Comparison of ENCODE assay signal across 11 cellular contexts in the genomic region with DNA sequence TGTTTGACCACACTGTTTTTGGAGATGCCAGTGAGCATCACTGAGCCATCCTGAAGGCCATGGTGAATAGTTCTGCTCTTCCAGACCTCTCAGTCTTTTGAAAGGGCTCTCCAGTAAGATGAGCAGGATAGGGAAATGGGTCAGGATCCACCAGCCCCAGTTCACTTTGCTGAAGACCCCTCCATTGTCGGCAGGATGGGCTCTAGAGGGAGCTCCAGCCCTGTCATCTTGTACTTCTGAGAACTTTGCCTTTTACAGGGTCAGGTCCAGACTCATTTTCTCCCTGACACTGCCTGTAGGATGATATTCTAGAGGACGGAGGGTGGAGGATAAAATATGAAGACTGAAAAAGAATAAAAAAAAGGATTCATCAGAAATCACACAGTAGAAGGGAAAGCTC.
DNase-seq lines count a peak whose midpoint lies in the region; ATAC-seq and TF ChIP-seq lines count a peak whose summit lies in the region.
"Had no signal": no experiment of that assay in that cellular context is flagged by ENCODE, and none has a peak within 500 bp of the region (broad histone marks: within the 10 kb centered on the region; RNA-seq: fewer than 3 reads in every experiment).

No MANE protein-coding gene starts in this region.

- no peak for ATAC-seq in GM19467 (IDR thresholded peaks at IDR 0.05; ENCODE audit: unreplicated experiment)

- no peak overlapping the region for H3K27ac Mint-ChIP-seq in nephron
- H3K27ac Mint-ChIP-seq: dendritic cell treated with granulocyte-macrophage colony-stimulating factor and Interleukin-4, amounts not matched to agents 40 ng/mL and 50 ng/mL, for 4 days had no signal

- H3K9me3 Mint-ChIP-seq in nephron, result no peaks in the 10 kb centered on the region
- H3K9me3 Mint-ChIP-seq: dendritic cell treated with granulocyte-macrophage colony-stimulating factor and Interleukin-4, amounts not matched to agents 40 ng/mL and 50 ng/mL, for 4 days had no signal

- H3K4me3 Mint-ChIP-seq in nephron, result no peak overlapping the region
- H3K4me3 Mint-ChIP-seq: dendritic cell treated with granulocyte-macrophage colony-stimulating factor and Interleukin-4, amounts not matched to agents 40 ng/mL and 50 ng/mL, for 4 days had no signal

- H3K27me3 Mint-ChIP-seq in nephron (ENCODE audit: low read depth), result peaks cover 22% of the 10 kb centered on the region
- H3K27me3 Mint-ChIP-seq: dendritic cell treated with granulocyte-macrophage colony-stimulating factor and Interleukin-4, amounts not matched to agents 40 ng/mL and 50 ng/mL, for 4 days had no signal

- no peaks in the 10 kb centered on the region for H3K36me3 Mint-ChIP-seq in nephron (ENCODE audit: low read depth)

- H3K4me3 ChIP-seq in GM12875 (ENCODE audit: low read depth, low read length), result no peak overlapping the region
- H3K4me3 ChIP-seq: HAP-1 had no signal

- TF ChIP-seq CTCF in GM12875 (IDR thresholded peaks at IDR 0.05; ENCODE audit: borderline replicate concordance, insufficient read depth, low read depth, low read length) (0 out of 2 replicates have a peak, but pooled peaks have one; percentile 8), nephron (IDR thresholded peaks at IDR 0.05; ENCODE audit: unreplicated experiment in 3 of 3) (peak; percentile 29 to 46 (median 32))

- peak; percentile 17 for DNase-seq in NCI-H1105 (lab: John Stamatoyannopoulos, UW)
- DNase-seq in SW480 (ENCODE audit: low spot score), result peak; percentile 46
- DNase-seq in dedifferentiated amniotic fluid mesenchymal stem cell (ENCODE audit: extremely low spot score), result no peak
- no peak for DNase-seq in SKM-1 (lab: John Stamatoyannopoulos, UW; ENCODE audit: unreplicated experiment)
- DNase-seq: activated T-cell treated with anti-CD3 and anti-CD28 coated beads, Interleukin-2, amount 50 U/mL, for 48 hours; T-helper 1 cell had no signal

- H3K4me1 Mint-ChIP-seq in nephron, result no peaks in the 10 kb centered on the region

Comparison
In these comparisons a context has a peak if more than half of its experiments do, and no peak if none do; other contexts are left out.
1. DNase-seq: peak in NCI-H1105 (single experiment) and SW480 (single experiment); none in dedifferentiated amniotic fluid mesenchymal stem cell (single experiment) and SKM-1 (single experiment).